In genomic region chr6:21824431-21825180, GRCh38 we compare ENCODE assay signal across 20 cellular contexts.
DNase-seq lines count a peak whose midpoint lies in the region; ATAC-seq and TF ChIP-seq lines count a peak whose summit lies in the region.
"Had no signal": no experiment of that assay in that cellular context is flagged by ENCODE, and none has a peak within 500 bp of the region (broad histone marks: within the 10 kb centered on the region; RNA-seq: fewer than 3 reads in every experiment).

No MANE protein-coding gene starts in this region.

- H3K4me1 ChIP-seq in Panc1 (ENCODE audit: control insufficient read depth, insufficient read depth, low read length): peaks cover 32% of the 10 kb centered on the region
- H3K4me1 ChIP-seq: adrenal gland, BE2C had no signal

- no peak for TF ChIP-seq CTCF in Panc1 (IDR thresholded peaks at IDR 0.05)
- no peak for TF ChIP-seq CTCF in progenitor cell of endocrine pancreas (IDR thresholded peaks at IDR 0.05; ENCODE audit: unreplicated experiment)

- H3K36me3 ChIP-seq in Panc1 (ENCODE audit: control insufficient read depth, insufficient read depth, low read length): no peaks in the 10 kb centered on the region
- H3K36me3 ChIP-seq: adrenal gland, BE2C, stomach had no signal

- H3K9me3 Mint-ChIP-seq in progenitor cell of endocrine pancreas (ENCODE audit: low read depth): no peaks in the 10 kb centered on the region

- H3K9me3 ChIP-seq in Panc1 (ENCODE audit: control insufficient read depth, insufficient read depth, low read depth, low read length): no peaks in the 10 kb centered on the region
- H3K9me3 ChIP-seq: adrenal gland, BE2C, stomach had no signal

- in situ Hi-C loops in Panc1 (cut with HindIII; ENCODE audit: low pct_unique_long_range_greater_than_20kb, low sequenced_read_pairs): no loop called here

- peak overlapping the region; percentile 82 for H3K27ac ChIP-seq in Panc1 (ENCODE audit: low read length)
- H3K27ac ChIP-seq: adrenal gland, stomach had no signal

- DNase-seq in NCI-H1417 (lab: John Stamatoyannopoulos, UW): peak in 2 of 3 experiments; percentile 19 to 63
- DNase-seq in NCI-H1417 treated with DMSO at 0.1 percent for 48 hours (lab: John Stamatoyannopoulos, UW): no peak
- peak; percentile 10 for DNase-seq in NCI-H1105 (lab: John Stamatoyannopoulos, UW)
- no peak for DNase-seq in Panc1 (ENCODE audit: low read depth, low spot score)
- no peak for DNase-seq in progenitor cell of endocrine pancreas (ENCODE audit: low spot score, unreplicated experiment)
- no peak for DNase-seq in NCI-H1694 treated with DMSO at 0.1 percent for 48 hours (lab: John Stamatoyannopoulos, UW)
- no peak for DNase-seq in GM19238 (ENCODE audit: insufficient read length, low spot score)
- DNase-seq: activated CD4-positive, alpha-beta T cell treated with anti-CD3 and anti-CD28 coated beads, Interleukin-2, amount 50 U/mL, for 48 hours; activated T-cell treated with anti-CD3 and anti-CD28 coated beads, Interleukin-2, amount 50 U/mL, for 1 hour; adrenal gland; BE2C; cortex of kidney; head of caudate nucleus; left ventricle myocardium superior; NCI-H524; SIG-M5; stimulated activated CD4-positive, alpha-beta T cell treated with anti-CD3 and anti-CD28 coated beads, Interleukin-4, amount 100 ng/mL, for 24 hours; stomach had no signal

- BruUV-seq in Panc1 (replicated peaks; lab: Mats Ljungman, UMichigan): no TSS peak

- POLR2A ChIA-PET in Panc1 (lab: Charles Lee): no interaction called here

- no peaks in the 10 kb centered on the region for H3K27me3 Mint-ChIP-seq in progenitor cell of endocrine pancreas

- intact Hi-C loops in Panc1 (cut with micrococcal nuclease; ENCODE audit: unreplicated experiment): no loop called here

- peaks cover 56% of the 10 kb centered on the region for H3K4me1 Mint-ChIP-seq in progenitor cell of endocrine pancreas (ENCODE audit: low read depth)

- CTCF ChIA-PET in Panc1 (lab: Charles Lee): no interaction called here

- H3K4me3 ChIP-seq in Panc1 (ENCODE audit: low read depth in 2 of 2, low read length in 2 of 2): peak overlapping the region in 1 of 2 experiments; percentile 35; a peak in 2 of 4 replicates
- H3K4me3 ChIP-seq: adrenal gland, smooth muscle cell, stomach had no signal

- peak overlapping the region; percentile 93 for H3K27ac Mint-ChIP-seq in progenitor cell of endocrine pancreas

- peaks cover 3% of the 10 kb centered on the region for H3K36me3 Mint-ChIP-seq in progenitor cell of endocrine pancreas (ENCODE audit: insufficient read depth)

- H3K27me3 ChIP-seq in Panc1 (ENCODE audit: control insufficient read depth, insufficient read depth, low read length): no peaks in the 10 kb centered on the region
- H3K27me3 ChIP-seq: adrenal gland, BE2C, stomach had no signal

- ATAC-seq in Panc1 (peak; percentile 90), GM21528 (IDR thresholded peaks at IDR 0.05; ENCODE audit: low FRiP score, unreplicated experiment) (no peak)
- ATAC-seq: left ventricle myocardium superior had no signal

- H3K4me3 Mint-ChIP-seq in progenitor cell of endocrine pancreas (ENCODE audit: low read depth): no peak overlapping the region

Comparison
In these comparisons a context has a peak if more than half of its experiments do, and no peak if none do; other contexts are left out.
1. DNase-seq: peak in NCI-H1417 (2 of 3) and NCI-H1105 (single experiment); none in NCI-H1417 treated with DMSO at 0.1 percent for 48 hours (single experiment), Panc1 (single experiment), progenitor cell of endocrine pancreas (single experiment), NCI-H1694 treated with DMSO at 0.1 percent for 48 hours (single experiment) and GM19238 (single experiment).